21 cellular contexts compared by ENCODE assay signal in genomic region chr6:135282425-135282824, GRCh38.
"Had no signal": no experiment of that assay in that cellular context is flagged by ENCODE, and none has a peak within 500 bp of the region (broad histone marks: within the 10 kb centered on the region; RNA-seq: fewer than 3 reads in every experiment).

No MANE protein-coding gene starts in this region.

- H3K4me1 ChIP-seq: ascending aorta, gastrocnemius medialis, tibial nerve had no signal

- DNase-seq: activated CD4-positive, alpha-beta memory T cell treated with anti-CD3 and anti-CD28 coated beads, Interleukin-2, amount 10 ng/mL, durations not matched to agents 7 days and 5 days; activated CD4-positive, alpha-beta T cell treated with anti-CD3 and anti-CD28 coated beads for 1 hour; activated CD4-positive, alpha-beta T cell treated with anti-CD3 and anti-CD28 coated beads, Interleukin-2, amount 10 ng/mL, durations not matched to agents 7 days and 5 days; activated CD8-positive, alpha-beta memory T cell treated with anti-CD3 and anti-CD28 coated beads, Interleukin-2, amount 50 U/mL, for 48 hours; activated gamma-delta T cell; activated naive CD4-positive, alpha-beta T cell treated with anti-CD3 and anti-CD28 coated beads, Interleukin-2, amount 10 ng/mL, durations not matched to agents 7 days and 5 days; activated naive CD8-positive, alpha-beta T cell treated with anti-CD3 and anti-CD28 coated beads, Interleukin-2, amount 10 ng/mL, durations not matched to agents 7 days and 5 days; activated T-cell treated with anti-CD3 and anti-CD28 coated beads, Interleukin-2, amount 50 U/mL, for 24 hours; dorsolateral prefrontal cortex; effector memory CD4-positive, alpha-beta T cell; gastrocnemius medialis; glutamatergic neuron; left ventricle myocardium superior; mucosa of descending colon; right cardiac atrium; stimulated activated CD4-positive, alpha-beta T cell treated with anti-CD3 and anti-CD28 coated beads, Interleukin-15, amount 100 ng/mL, for 24 hours; stimulated activated CD4-positive, alpha-beta T cell treated with anti-CD3 and anti-CD28 coated beads, Interleukin-2, amount 100 ng/mL, for 24 hours; stimulated activated naive CD4-positive, alpha-beta T cell treated with Interleukin-2 at 50 U/mL for 16 hours had no signal

- H3K36me3 ChIP-seq: ascending aorta, gastrocnemius medialis had no signal

- H3K27me3 ChIP-seq: ascending aorta, dorsolateral prefrontal cortex, gastrocnemius medialis, tibial nerve had no signal

- H3K4me3 ChIP-seq: ascending aorta, coronary artery, dorsolateral prefrontal cortex, gastrocnemius medialis, mucosa of descending colon, tibial nerve had no signal

- H3K9me3 ChIP-seq: ascending aorta, gastrocnemius medialis, mucosa of descending colon, tibial nerve had no signal

- H3K27ac ChIP-seq: ascending aorta, coronary artery, dorsolateral prefrontal cortex, gastrocnemius medialis, tibial nerve had no signal
